ENCODE assay signal across 23 cellular contexts in the genomic region with DNA sequence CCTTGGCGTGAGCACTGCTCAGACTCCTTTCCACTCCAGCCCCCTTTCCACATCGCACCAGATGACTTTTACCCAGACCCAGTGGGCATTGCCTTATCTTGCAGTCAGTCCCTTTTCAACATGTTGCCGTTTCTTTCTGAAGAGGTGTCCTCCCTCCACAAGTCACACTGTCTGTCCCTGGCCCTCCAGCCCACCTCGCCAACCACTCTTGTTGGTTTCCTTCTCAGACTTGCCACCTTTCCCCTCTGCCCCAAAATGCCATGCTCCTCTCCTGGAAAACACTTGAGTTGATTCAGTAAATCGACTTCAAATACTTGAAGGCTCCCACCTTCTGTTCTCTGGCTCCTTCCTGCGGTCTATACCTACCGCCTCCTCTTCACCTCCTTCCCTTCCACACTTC.
"Had no signal": no experiment of that assay in that cellular context is flagged by ENCODE, and none has a peak within 500 bp of the region (broad histone marks: within the 10 kb centered on the region; RNA-seq: fewer than 3 reads in every experiment).

No MANE protein-coding gene starts in this region.

- H3K4me1 Mint-ChIP-seq: naive thymus-derived CD8-positive, alpha-beta T cell; stimulated activated naive B cell treated with anti-CD40 and anti-IgM and Interleukin-4, amounts not matched to agents 10 μg/mL and 1 μg/mL and 100 μg/mL, for 72 hours; stimulated activated naive CD8-positive, alpha-beta T cell treated with anti-CD3 and anti-CD28 coated beads, Interleukin-15, amount 100 ng/mL, for 72 hours had no signal

- H3K36me3 ChIP-seq: upper lobe of right lung, vagina had no signal

- H3K9me3 ChIP-seq: heart right ventricle, mucosa of descending colon, psoas muscle, spleen, testis, upper lobe of right lung, vagina had no signal

- H3K27ac Mint-ChIP-seq: dendritic cell treated with granulocyte-macrophage colony-stimulating factor and Interleukin-4, amounts not matched to agents 40 ng/mL and 50 ng/mL, for 4 days; stimulated activated naive B cell treated with anti-CD40 and anti-IgM and Interleukin-4, amounts not matched to agents 10 μg/mL and 1 μg/mL and 100 μg/mL, for 72 hours; stimulated activated naive CD8-positive, alpha-beta T cell treated with anti-CD3 and anti-CD28 coated beads, Interleukin-15, amount 100 ng/mL, for 72 hours had no signal

- H3K27me3 ChIP-seq: foreskin keratinocyte, heart right ventricle, testis, tibial nerve, upper lobe of right lung, vagina had no signal

- H3K27ac ChIP-seq: foreskin keratinocyte, heart right ventricle, psoas muscle, spleen, testis, tibial nerve, upper lobe of right lung, vagina had no signal

- DNase-seq: erythroblast; foreskin keratinocyte; heart right ventricle; hypothalamus; kidney glomerular epithelial cell; mammary epithelial cell; mucosa of descending colon; naive thymus-derived CD8-positive, alpha-beta T cell; psoas muscle; retina; spleen; stimulated activated CD4-positive, alpha-beta T cell treated with anti-CD3 and anti-CD28 coated beads, Interleukin-15, amount 100 ng/mL, for 24 hours; stimulated activated CD4-positive, alpha-beta T cell treated with anti-CD3 and anti-CD28 coated beads, Interleukin-1b, Interleukin-23, amount 100 ng/mL, for 48 hours; stimulated activated CD4-positive, alpha-beta T cell treated with anti-CD3 and anti-CD28 coated beads, Interleukin-4, amount 100 ng/mL, for 24 hours; stimulated activated naive B cell treated with anti-CD40 and anti-IgM and Interleukin-4, amounts not matched to agents 10 μg/mL and 1 μg/mL and 100 μg/mL, for 72 hours; stimulated activated naive CD8-positive, alpha-beta T cell treated with anti-CD3 and anti-CD28 coated beads, Interleukin-15, amount 100 ng/mL, for 72 hours; testis; upper lobe of right lung had no signal

- H3K27me3 Mint-ChIP-seq: stimulated activated naive CD8-positive, alpha-beta T cell treated with anti-CD3 and anti-CD28 coated beads, Interleukin-15, amount 100 ng/mL, for 72 hours had no signal

- H3K9me3 Mint-ChIP-seq: dendritic cell treated with granulocyte-macrophage colony-stimulating factor and Interleukin-4, amounts not matched to agents 40 ng/mL and 50 ng/mL, for 4 days; naive thymus-derived CD8-positive, alpha-beta T cell; stimulated activated naive B cell treated with anti-CD40 and anti-IgM and Interleukin-4, amounts not matched to agents 10 μg/mL and 1 μg/mL and 100 μg/mL, for 72 hours; stimulated activated naive CD8-positive, alpha-beta T cell treated with anti-CD3 and anti-CD28 coated beads, Interleukin-15, amount 100 ng/mL, for 72 hours had no signal

- H3K4me3 ChIP-seq: heart right ventricle, mucosa of descending colon, psoas muscle, spleen, testis, tibial nerve, upper lobe of right lung, vagina had no signal

- H3K4me3 Mint-ChIP-seq: dendritic cell treated with granulocyte-macrophage colony-stimulating factor and Interleukin-4, amounts not matched to agents 40 ng/mL and 50 ng/mL, for 4 days; naive thymus-derived CD8-positive, alpha-beta T cell; stimulated activated naive B cell treated with anti-CD40 and anti-IgM and Interleukin-4, amounts not matched to agents 10 μg/mL and 1 μg/mL and 100 μg/mL, for 72 hours; stimulated activated naive CD8-positive, alpha-beta T cell treated with anti-CD3 and anti-CD28 coated beads, Interleukin-15, amount 100 ng/mL, for 72 hours had no signal

- ATAC-seq: foreskin keratinocyte; left lobe of liver; mucosa of descending colon; naive thymus-derived CD8-positive, alpha-beta T cell; psoas muscle; sciatic nerve; stimulated activated naive B cell treated with anti-CD40 and anti-IgM and Interleukin-4, amounts not matched to agents 10 μg/mL and 1 μg/mL and 100 μg/mL, for 72 hours; stimulated activated naive CD8-positive, alpha-beta T cell treated with anti-CD3 and anti-CD28 coated beads, Interleukin-15, amount 100 ng/mL, for 72 hours; upper lobe of right lung had no signal

- H3K4me1 ChIP-seq: foreskin keratinocyte, psoas muscle, spleen, tibial nerve, upper lobe of right lung, vagina had no signal
